In the genomic region with DNA sequence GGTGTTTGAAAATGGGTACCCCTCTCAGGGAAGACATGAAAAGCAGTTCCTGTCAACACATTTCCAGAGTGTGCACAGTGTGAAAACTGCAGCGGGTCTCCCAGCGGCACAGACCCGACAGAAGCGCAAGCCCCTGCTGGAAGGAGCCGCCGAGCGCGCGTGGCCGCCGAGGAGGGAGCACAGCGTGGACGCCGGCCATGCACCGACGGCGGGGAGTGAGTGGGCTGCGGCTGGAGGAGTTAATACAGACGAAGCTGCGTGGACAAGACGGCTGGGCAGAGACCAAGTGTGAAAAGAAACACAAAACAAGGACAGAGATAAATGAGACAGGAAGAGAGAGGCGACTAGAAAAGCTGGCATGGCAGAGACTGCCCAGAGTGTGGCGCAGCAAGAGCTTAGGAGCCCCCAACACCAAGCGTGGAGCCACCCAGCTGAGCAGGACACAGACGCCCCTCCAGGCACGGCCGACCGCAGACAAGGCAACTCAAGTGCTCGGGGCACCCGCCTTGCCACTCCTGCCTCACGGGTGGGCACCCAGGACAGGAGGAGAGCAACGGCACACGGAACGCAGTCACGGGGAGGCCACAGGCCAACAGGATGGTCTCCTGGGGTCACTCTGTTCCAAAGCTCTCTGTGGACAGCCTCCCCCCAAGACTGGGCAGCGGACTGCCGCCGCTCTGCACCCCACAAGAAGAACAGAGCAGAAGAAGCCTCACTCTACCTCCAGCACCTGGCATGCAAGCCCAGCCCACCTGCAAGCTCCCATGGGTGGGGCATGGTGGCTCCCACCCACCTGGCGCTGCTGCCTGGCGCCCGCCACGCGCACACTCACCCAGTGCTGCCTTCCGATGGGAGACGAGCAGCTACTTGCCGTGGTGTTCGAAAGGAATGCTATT, we compare ENCODE assay signal across 12 cellular contexts. TPM values are rescaled to one million over a fixed set of nuclear protein-coding genes. Genes with fewer than 3 reads are reported as not detected.
DNase-seq lines count a peak whose midpoint lies in the region; ATAC-seq, FAIRE-seq and TF ChIP-seq lines count a peak whose summit lies in the region.
"Had no signal": no experiment of that assay in that cellular context is flagged by ENCODE, and none has a peak within 500 bp of the region (broad histone marks: within the 10 kb centered on the region; RNA-seq: fewer than 3 reads in every experiment).

No MANE protein-coding gene starts in this region.

- ATAC-seq in activated naive CD8-positive, alpha-beta T cell treated with anti-CD3 and anti-CD28 coated beads, Interleukin-2, amount 10 ng/mL, durations not matched to agents 7 days and 5 days (ENCODE audit: low read depth), result no peak
- ATAC-seq in activated naive CD8-positive, alpha-beta T cell treated with anti-CD3 and anti-CD28 coated beads, Interleukin-2, amount 50 U/mL, for 24 hours, result no peak
- no peak for ATAC-seq in activated CD8-positive, alpha-beta T cell treated with anti-CD3 and anti-CD28 coated beads, Interleukin-2, amount 10 ng/mL, durations not matched to agents 7 days and 5 days
- no peak for ATAC-seq in upper lobe of left lung (ENCODE audit: low FRiP score in 2 of 2)
- ATAC-seq in GM18858 (IDR thresholded peaks at IDR 0.05; ENCODE audit: unreplicated experiment), result no peak

- H3K4me3 Mint-ChIP-seq in activated naive CD8-positive, alpha-beta T cell treated with anti-CD3 and anti-CD28 coated beads, Interleukin-2, amount 10 ng/mL, durations not matched to agents 7 days and 5 days, result no peak overlapping the region
- no peak overlapping the region for H3K4me3 Mint-ChIP-seq in activated naive CD8-positive, alpha-beta T cell treated with anti-CD3 and anti-CD28 coated beads, Interleukin-2, amount 50 U/mL, for 24 hours
- peak overlapping the region; percentile 5 for H3K4me3 Mint-ChIP-seq in activated CD8-positive, alpha-beta T cell treated with anti-CD3 and anti-CD28 coated beads, Interleukin-2, amount 10 ng/mL, durations not matched to agents 7 days and 5 days

- no peaks in the 10 kb centered on the region for H3K27me3 ChIP-seq in upper lobe of left lung
- H3K27me3 ChIP-seq: Peyer's patch had no signal

- H3K4me3 ChIP-seq in kidney (ENCODE audit: low read length in 2 of 2) (no peak overlapping the region), upper lobe of left lung (no peak overlapping the region)
- H3K4me3 ChIP-seq: Peyer's patch had no signal

- H3K9me3 Mint-ChIP-seq in activated naive CD8-positive, alpha-beta T cell treated with anti-CD3 and anti-CD28 coated beads, Interleukin-2, amount 10 ng/mL, durations not matched to agents 7 days and 5 days, result no peaks in the 10 kb centered on the region
- no peaks in the 10 kb centered on the region for H3K9me3 Mint-ChIP-seq in activated naive CD8-positive, alpha-beta T cell treated with anti-CD3 and anti-CD28 coated beads, Interleukin-2, amount 50 U/mL, for 24 hours
- H3K9me3 Mint-ChIP-seq in activated CD8-positive, alpha-beta T cell treated with anti-CD3 and anti-CD28 coated beads, Interleukin-2, amount 10 ng/mL, durations not matched to agents 7 days and 5 days (ENCODE audit: insufficient read depth), result no peaks in the 10 kb centered on the region

- no peak overlapping the region for H3K9ac ChIP-seq in kidney (ENCODE audit: low read length in 2 of 2)

- no peak for TF ChIP-seq POLR2A in upper lobe of left lung (IDR thresholded peaks at IDR 0.05)

- H3K4me1 ChIP-seq in kidney (ENCODE audit: control insufficient read depth in 1 of 2, insufficient read depth in 1 of 2, low read depth in 1 of 2, low read length in 2 of 2), result peaks cover 28 to 42% of the 10 kb centered on the region in 2 donors
- H3K4me1 ChIP-seq in upper lobe of left lung, result peaks cover 44 to 55% (median 46%) of the 10 kb centered on the region in 4 donors

- intact Hi-C loops in kidney (cut with DNase I), result no loop called here

- H3K27ac ChIP-seq in kidney (ENCODE audit: low read depth in 2 of 2, low read length in 2 of 2) (no peak overlapping the region), upper lobe of left lung (peak overlapping the region in 3 of 4 donors; percentile 8 to 70 (median 58))

- H3K36me3 ChIP-seq in kidney (ENCODE audit: control insufficient read depth in 1 of 2, insufficient read depth in 2 of 2, low read length in 2 of 2) (peaks cover 56 to 76% of the 10 kb centered on the region in 2 donors), upper lobe of left lung (peaks cover 57 to 82% (median 73%) of the 10 kb centered on the region in 4 donors)

- H3K9me3 ChIP-seq in kidney (ENCODE audit: control insufficient read depth in 1 of 2, low read length in 2 of 2), result no peaks in the 10 kb centered on the region
- H3K9me3 ChIP-seq in upper lobe of left lung, result no peaks in the 10 kb centered on the region
- H3K9me3 ChIP-seq: Peyer's patch had no signal

- FAIRE-seq in kidney (lab: Jason Lieb, UNC), result no peak

- TF ChIP-seq CTCF in kidney (IDR thresholded peaks at IDR 0.05; ENCODE audit: borderline replicate concordance, extremely low read depth, insufficient read depth), result no peak
- no peak for TF ChIP-seq CTCF in upper lobe of left lung (IDR thresholded peaks at IDR 0.05)

- POLR2A ChIA-PET in activated naive CD8-positive, alpha-beta T cell treated with anti-CD3 and anti-CD28 coated beads, Interleukin-2, amount 10 ng/mL, durations not matched to agents 7 days and 5 days (lab: Charles Lee), result interaction anchor here (1.8 kb wide), 1 partner anchor 53 kb away, joined by 7 read pairs; no protein-coding TSS in a partner anchor
- POLR2A ChIA-PET in activated CD8-positive, alpha-beta T cell treated with anti-CD3 and anti-CD28 coated beads, Interleukin-2, amount 10 ng/mL, durations not matched to agents 7 days and 5 days (lab: Charles Lee), result interaction anchor here (1.8 kb wide), 1 partner anchor 47 kb away, joined by 4 read pairs; no protein-coding TSS in a partner anchor

- H3K4me1 Mint-ChIP-seq in activated naive CD8-positive, alpha-beta T cell treated with anti-CD3 and anti-CD28 coated beads, Interleukin-2, amount 10 ng/mL, durations not matched to agents 7 days and 5 days, result peaks cover 21% of the 10 kb centered on the region
- H3K4me1 Mint-ChIP-seq in activated naive CD8-positive, alpha-beta T cell treated with anti-CD3 and anti-CD28 coated beads, Interleukin-2, amount 50 U/mL, for 24 hours, result peaks cover 31% of the 10 kb centered on the region
- peaks cover 26% of the 10 kb centered on the region for H3K4me1 Mint-ChIP-seq in activated CD8-positive, alpha-beta T cell treated with anti-CD3 and anti-CD28 coated beads, Interleukin-2, amount 10 ng/mL, durations not matched to agents 7 days and 5 days (ENCODE audit: low read depth)

- H3K27me3 Mint-ChIP-seq in activated naive CD8-positive, alpha-beta T cell treated with anti-CD3 and anti-CD28 coated beads, Interleukin-2, amount 10 ng/mL, durations not matched to agents 7 days and 5 days, result no peaks in the 10 kb centered on the region
- H3K27me3 Mint-ChIP-seq in activated naive CD8-positive, alpha-beta T cell treated with anti-CD3 and anti-CD28 coated beads, Interleukin-2, amount 50 U/mL, for 24 hours, result no peaks in the 10 kb centered on the region
- no peaks in the 10 kb centered on the region for H3K27me3 Mint-ChIP-seq in activated CD8-positive, alpha-beta T cell treated with anti-CD3 and anti-CD28 coated beads, Interleukin-2, amount 10 ng/mL, durations not matched to agents 7 days and 5 days (ENCODE audit: low read depth)

- no peak for DNase-seq in activated naive CD8-positive, alpha-beta T cell treated with anti-CD3 and anti-CD28 coated beads, Interleukin-2, amount 10 ng/mL, durations not matched to agents 7 days and 5 days
- no peak for DNase-seq in activated naive CD8-positive, alpha-beta T cell treated with anti-CD3 and anti-CD28 coated beads, Interleukin-2, amount 50 U/mL, for 24 hours
- no peak for DNase-seq in activated CD8-positive, alpha-beta T cell treated with anti-CD3 and anti-CD28 coated beads, Interleukin-2, amount 10 ng/mL, durations not matched to agents 7 days and 5 days
- peak; percentile 77 for DNase-seq in kidney
- DNase-seq in upper lobe of left lung, result peak in 1 of 2 donors; percentile 83
- DNase-seq in cerebellum (ENCODE audit: low spot score), result no peak
- DNase-seq in NCI-H1436 (lab: John Stamatoyannopoulos, UW), result no peak
- DNase-seq: activated effector memory CD4-positive, alpha-beta T cell treated with anti-CD3 and anti-CD28 coated beads, Interleukin-2, amount 50 U/mL, for 16 hours; erythroblast; NCI-H2171; Peyer's patch had no signal

- CTCF ChIA-PET in activated CD8-positive, alpha-beta T cell treated with anti-CD3 and anti-CD28 coated beads, Interleukin-2, amount 10 ng/mL, durations not matched to agents 7 days and 5 days (lab: Charles Lee), result interaction anchor here (1.5 kb wide), 1 partner anchor 71 kb away, joined by 4 read pairs; the partner anchor contains the start of gene CD7

- H3K36me3 Mint-ChIP-seq in activated naive CD8-positive, alpha-beta T cell treated with anti-CD3 and anti-CD28 coated beads, Interleukin-2, amount 10 ng/mL, durations not matched to agents 7 days and 5 days, result peaks cover 24% of the 10 kb centered on the region
- H3K36me3 Mint-ChIP-seq in activated naive CD8-positive, alpha-beta T cell treated with anti-CD3 and anti-CD28 coated beads, Interleukin-2, amount 50 U/mL, for 24 hours (ENCODE audit: low read depth), result peaks cover 34% of the 10 kb centered on the region
- peaks cover 71% of the 10 kb centered on the region for H3K36me3 Mint-ChIP-seq in activated CD8-positive, alpha-beta T cell treated with anti-CD3 and anti-CD28 coated beads, Interleukin-2, amount 10 ng/mL, durations not matched to agents 7 days and 5 days (ENCODE audit: low read depth)

- TF ChIP-seq EP300 in upper lobe of left lung (IDR thresholded peaks at IDR 0.05), result no peak

- 88 to 90% methylated on average over 25 to 39 of the region's 47 CpGs for WGBS in upper lobe of left lung, 2 donors

- peak overlapping the region; percentile 61 for H3K27ac Mint-ChIP-seq in activated naive CD8-positive, alpha-beta T cell treated with anti-CD3 and anti-CD28 coated beads, Interleukin-2, amount 10 ng/mL, durations not matched to agents 7 days and 5 days
- no peak overlapping the region for H3K27ac Mint-ChIP-seq in activated naive CD8-positive, alpha-beta T cell treated with anti-CD3 and anti-CD28 coated beads, Interleukin-2, amount 50 U/mL, for 24 hours
- peak overlapping the region; percentile 80 for H3K27ac Mint-ChIP-seq in activated CD8-positive, alpha-beta T cell treated with anti-CD3 and anti-CD28 coated beads, Interleukin-2, amount 10 ng/mL, durations not matched to agents 7 days and 5 days

RNA-seq across cellular contexts. Expression of gene SLC16A3, which starts 16.6 kb away (rescaled TPM):
- 100 to 1,000 TPM; 195 to 211 TPM for total RNA-seq in activated naive CD8-positive, alpha-beta T cell treated with anti-CD3 and anti-CD28 coated beads, Interleukin-2, amount 10 ng/mL, durations not matched to agents 7 days and 5 days
- total RNA-seq in activated CD8-positive, alpha-beta T cell treated with anti-CD3 and anti-CD28 coated beads, Interleukin-2, amount 10 ng/mL, durations not matched to agents 7 days and 5 days, result 100 to 1,000 TPM; 257 to 264 TPM
- total RNA-seq in kidney (85.7 TPM), upper lobe of left lung (100 to 1,000 TPM in 3 of 6 donors, 10 to 100 TPM in 3; 33.5 to 134 (median 102) TPM), cerebellum (3.7 TPM)
- 28.8 TPM for polyA plus RNA-seq in kidney (ENCODE audit: insufficient read depth, low read depth, low replicate concordance)

RNA-seq across cellular contexts. Expression of gene CSNK1D, which starts 28.1 kb away (rescaled TPM):
- total RNA-seq in activated naive CD8-positive, alpha-beta T cell treated with anti-CD3 and anti-CD28 coated beads, Interleukin-2, amount 10 ng/mL, durations not matched to agents 7 days and 5 days, result 100 to 1,000 TPM; 135 to 140 TPM
- 100 to 1,000 TPM in 1 of 2 experiments, 10 to 100 TPM in 1; 99.5 to 111 TPM for total RNA-seq in activated CD8-positive, alpha-beta T cell treated with anti-CD3 and anti-CD28 coated beads, Interleukin-2, amount 10 ng/mL, durations not matched to agents 7 days and 5 days
- 160 TPM for total RNA-seq in kidney
- 69.7 TPM for polyA plus RNA-seq in kidney (ENCODE audit: insufficient read depth, low read depth, low replicate concordance)
- total RNA-seq in upper lobe of left lung, result 100 to 1,000 TPM in 4 of 6 donors, 10 to 100 TPM in 2; 80.6 to 228 (median 152) TPM
- 45.1 TPM for total RNA-seq in cerebellum

RNA-seq across cellular contexts. Expression of gene CCDC57, which starts 32.8 kb away (rescaled TPM):
- 10 to 100 TPM; 79.5 to 81.7 TPM for total RNA-seq in activated naive CD8-positive, alpha-beta T cell treated with anti-CD3 and anti-CD28 coated beads, Interleukin-2, amount 10 ng/mL, durations not matched to agents 7 days and 5 days
- total RNA-seq in activated CD8-positive, alpha-beta T cell treated with anti-CD3 and anti-CD28 coated beads, Interleukin-2, amount 10 ng/mL, durations not matched to agents 7 days and 5 days, result 10 to 100 TPM; 78.3 to 84.7 TPM
- total RNA-seq in kidney, result 79.4 TPM
- 46.7 TPM for polyA plus RNA-seq in kidney (ENCODE audit: insufficient read depth, low read depth, low replicate concordance)
- total RNA-seq in upper lobe of left lung, result 100 to 1,000 TPM in 2 of 6 donors, 10 to 100 TPM in 4; 52.9 to 204 (median 71.8) TPM
- total RNA-seq in cerebellum, result 39.6 TPM

Comparison
In these comparisons a context has a peak if more than half of its experiments do, and no peak if none do; other contexts are left out.
1. H3K27ac ChIP-seq: peak in upper lobe of left lung (3 of 4); none in kidney (0 of 2).